In genomic region chr4:3500111-3500510, GRCh38 we compare ENCODE assay signal across 32 cellular contexts. TPM values are rescaled to one million over a fixed set of nuclear protein-coding genes. Genes with fewer than 3 reads are reported as not detected.
A peak's percentile ranks its signal among the peaks of the same experiment; 100 is the strongest.
DNase-seq lines count a peak whose midpoint lies in the region; ATAC-seq, FAIRE-seq and TF ChIP-seq lines count a peak whose summit lies in the region.
"Had no signal": no experiment of that assay in that cellular context is flagged by ENCODE, and none has a peak within 500 bp of the region (broad histone marks: within the 10 kb centered on the region; RNA-seq: fewer than 3 reads in every experiment).

No MANE protein-coding gene starts in this region.

- CTCF ChIA-PET in HepG2 (lab: Yijun Ruan, JAX; ENCODE audit: low intra/inter-chr PET ratio, low total read pairs) (no interaction called here), SK-N-SH (lab: Yijun Ruan, JAX) (interaction anchor here (1.0 to 3.1 kb wide), 3 partner anchors 15 to 393 kb away, joined by 5 to 14 read pairs (median 10); no protein-coding TSS in a partner anchor)

- H3K4me3 Mint-ChIP-seq in central memory CD8-positive, alpha-beta T cell = no peak overlapping the region
- H3K4me3 Mint-ChIP-seq: CD14-positive monocyte; CD4-positive, alpha-beta memory T cell; CD8-positive, alpha-beta memory T cell had no signal

- H3K27me3 Mint-ChIP-seq in central memory CD8-positive, alpha-beta T cell = no peaks in the 10 kb centered on the region

- POLR2A ChIA-PET in HepG2 (lab: Yijun Ruan, JAX) = no interaction called here
- POLR2A ChIA-PET in SK-N-SH (lab: Yijun Ruan, JAX) = no interaction called here

- TF ChIP-seq EP300 in HepG2 (IDR thresholded peaks at IDR 0.05; ENCODE audit: low read depth in 2 of 2, low read length in 2 of 2) = no peak
- no peak for TF ChIP-seq EP300 in HepG2 (CRISPR knock-in tag; IDR thresholded peaks at IDR 0.05; ENCODE audit: borderline replicate concordance)
- TF ChIP-seq EP300 in SK-N-SH (IDR thresholded peaks at IDR 0.05; ENCODE audit: borderline replicate concordance in 1 of 2, low read depth in 1 of 2, low read length in 1 of 2) = no peak

- H3K4me1 ChIP-seq in left ventricle myocardium inferior (peaks cover 74% of the 10 kb centered on the region), right atrium auricular region (peaks cover 0 to 58% of the 10 kb centered on the region in 2 donors), HepG2 (ENCODE audit: insufficient read depth, low read length) (peaks cover 13% of the 10 kb centered on the region), right lobe of liver (no peaks in the 10 kb centered on the region), SK-N-SH (ENCODE audit: control insufficient read depth in 1 of 2, insufficient read depth in 2 of 2, low read depth in 1 of 2, low read length in 1 of 2) (no peaks in the 10 kb centered on the region; a peak in 1 of 4 replicates), tibial artery (no peaks in the 10 kb centered on the region)
- H3K4me1 ChIP-seq: BE2C had no signal

- no peaks in the 10 kb centered on the region for H3K9me3 Mint-ChIP-seq in central memory CD8-positive, alpha-beta T cell
- H3K9me3 Mint-ChIP-seq: CD4-positive, alpha-beta memory T cell; CD4-positive, CD25-positive, alpha-beta regulatory T cell; CD8-positive, alpha-beta memory T cell had no signal

- H3K9me3 ChIP-seq in left ventricle myocardium inferior (replicated peaks) (no peaks in the 10 kb centered on the region), right atrium auricular region (no peaks in the 10 kb centered on the region), HepG2 (ENCODE audit: low read length) (no peaks in the 10 kb centered on the region), right lobe of liver (no peaks in the 10 kb centered on the region), SK-N-SH (no peaks in the 10 kb centered on the region), tibial artery (no peaks in the 10 kb centered on the region)
- H3K9me3 ChIP-seq: BE2C, BLaER1 had no signal

- H4K20me1 ChIP-seq in HepG2 (ENCODE audit: insufficient read depth, low read length) = peaks cover 3% of the 10 kb centered on the region; the same call in 1 of the 2 replicates
- H4K20me1 ChIP-seq in SK-N-SH (ENCODE audit: insufficient read depth) = no peaks in the 10 kb centered on the region

- H3K9me2 ChIP-seq in SK-N-SH = no peaks in the 10 kb centered on the region

- peak overlapping the region; percentile 77 for H3K27ac ChIP-seq in left ventricle myocardium inferior (replicated peaks)
- peak overlapping the region in 1 of 2 donors; percentile 73 for H3K27ac ChIP-seq in right atrium auricular region
- no peak overlapping the region for H3K27ac ChIP-seq in HepG2 (ENCODE audit: extremely low read length, insufficient read depth, low read length)
- H3K27ac ChIP-seq in right lobe of liver = no peak overlapping the region
- no peak overlapping the region for H3K27ac ChIP-seq in SK-N-SH (ENCODE audit: low read depth in 2 of 2, low read length in 1 of 2)
- H3K27ac ChIP-seq in tibial artery = no peak overlapping the region
- H3K27ac ChIP-seq: BLaER1 had no signal

- no peak overlapping the region for H3K4me2 ChIP-seq in HepG2 (ENCODE audit: low read depth, low read length)
- no peak overlapping the region for H3K4me2 ChIP-seq in SK-N-SH
- H3K4me2 ChIP-seq: BLaER1 had no signal

- WGBS in HepG2 (ENCODE audit: low lambda C conversion rate) = 91% methylated on average over 10 of the region's 17 CpGs
- WGBS in right lobe of liver (ENCODE audit: insufficient coverage, low coverage, low lambda C conversion rate, missing lambda C conversion rate) = 91% methylated on average over 4 of the region's 17 CpGs
- 100% methylated on average over 6 of the region's 17 CpGs for WGBS in SK-N-SH (ENCODE audit: low lambda C conversion rate)

- FAIRE-seq in HepG2 (lab: Jason Lieb, UNC) = no peak
- FAIRE-seq: A204.1, GM12878, GM12892, GM18507 had no signal

- peaks cover 9% of the 10 kb centered on the region for H3K36me3 Mint-ChIP-seq in central memory CD8-positive, alpha-beta T cell (ENCODE audit: insufficient read depth)

- H3K79me2 ChIP-seq in HepG2 (ENCODE audit: insufficient read depth, low read length) (no peaks in the 10 kb centered on the region), SK-N-SH (ENCODE audit: insufficient read depth) (no peaks in the 10 kb centered on the region)

- peak overlapping the region; percentile 46 for H3K27ac Mint-ChIP-seq in central memory CD8-positive, alpha-beta T cell (ENCODE audit: low read depth)
- H3K27ac Mint-ChIP-seq: CD14-positive monocyte; CD4-positive, alpha-beta memory T cell; CD4-positive, CD25-positive, alpha-beta regulatory T cell; CD8-positive, alpha-beta memory T cell had no signal

- H3K4me1 Mint-ChIP-seq in central memory CD8-positive, alpha-beta T cell = peaks cover 15% of the 10 kb centered on the region
- H3K4me1 Mint-ChIP-seq: CD14-positive monocyte had no signal

- H3K36me3 ChIP-seq in left ventricle myocardium inferior = peaks cover 8% of the 10 kb centered on the region
- peaks cover 31% of the 10 kb centered on the region for H3K36me3 ChIP-seq in right atrium auricular region
- peaks cover 5 to 18% of the 10 kb centered on the region in 2 experiments; a peak in 3 of 5 replicates for H3K36me3 ChIP-seq in HepG2 (replicated peaks in 1 of 2; ENCODE audit: control insufficient read depth in 1 of 2, insufficient read depth in 2 of 2, low read length in 2 of 2)
- H3K36me3 ChIP-seq in right lobe of liver = peaks cover 0 to 3% (median 0%) of the 10 kb centered on the region in 4 donors
- no peaks in the 10 kb centered on the region for H3K36me3 ChIP-seq in SK-N-SH (replicated peaks in 1 of 2; ENCODE audit: control insufficient read depth in 1 of 2, insufficient read depth in 2 of 2, low read length in 1 of 2)
- peaks cover 11 to 66% (median 33%) of the 10 kb centered on the region in 3 donors for H3K36me3 ChIP-seq in tibial artery

- ATAC-seq in HepG2 (no peak), right lobe of liver (no peak)
- no peak for ATAC-seq in central memory CD8-positive, alpha-beta T cell (replicated peaks; ENCODE audit: extremely low read depth, poor library complexity, severe bottlenecking)
- ATAC-seq: GM12878 had no signal

- H3K4me3 ChIP-seq in left ventricle myocardium inferior (no peak overlapping the region), right atrium auricular region (no peak overlapping the region), HepG2 (replicated peaks in 1 of 3; ENCODE audit: insufficient read depth in 1 of 3, low read depth in 2 of 3, low read length in 3 of 3) (no peak overlapping the region), right lobe of liver (no peak overlapping the region), SK-N-SH (ENCODE audit: low read depth in 2 of 2, low read length in 1 of 2) (no peak overlapping the region), tibial artery (no peak overlapping the region)
- H3K4me3 ChIP-seq: BLaER1, GM12878 had no signal

- BruUV-seq in HepG2 (replicated peaks; lab: Mats Ljungman, UMichigan) = no TSS peak

- peaks cover 10% of the 10 kb centered on the region for H3K27me3 ChIP-seq in left ventricle myocardium inferior (ENCODE audit: low read depth)
- H3K27me3 ChIP-seq in right atrium auricular region = no peaks in the 10 kb centered on the region
- peaks cover 5 to 10% of the 10 kb centered on the region in 2 experiments; a peak in 4 of 5 replicates for H3K27me3 ChIP-seq in HepG2 (ENCODE audit: control insufficient read depth in 1 of 2, insufficient read depth in 2 of 2, low read length in 2 of 2)
- H3K27me3 ChIP-seq in right lobe of liver = no peaks in the 10 kb centered on the region
- no peaks in the 10 kb centered on the region for H3K27me3 ChIP-seq in SK-N-SH (ENCODE audit: insufficient read depth)
- H3K27me3 ChIP-seq in tibial artery = peaks cover 0 to 16% of the 10 kb centered on the region in 2 donors
- H3K27me3 ChIP-seq: BE2C had no signal

- no peaks in the 10 kb centered on the region for H3F3A ChIP-seq in SK-N-SH (replicated peaks; ENCODE audit: insufficient read depth)

- TF ChIP-seq POLR2A in HepG2 (IDR thresholded peaks at IDR 0.05; ENCODE audit: insufficient read depth in 1 of 2, low read depth in 2 of 2, low read length in 2 of 2) (no peak), right lobe of liver (IDR thresholded peaks at IDR 0.05) (no peak)

- no peak overlapping the region for H2AFZ ChIP-seq in HepG2 (ENCODE audit: low read length)
- no peak overlapping the region for H2AFZ ChIP-seq in SK-N-SH (ENCODE audit: low read depth)

- TF ChIP-seq RAD21 in HepG2 (CRISPR knock-in tag; IDR thresholded peaks at IDR 0.05) (no peak), SK-N-SH (IDR thresholded peaks at IDR 0.05; ENCODE audit: low read length) (no peak)

- in situ Hi-C loops in HepG2 (cut with HindIII; ENCODE audit: extremely low pct_ligation_motif_present, low pct_unique_long_range_greater_than_20kb) = no loop called here

- TF ChIP-seq CTCF in left ventricle myocardium inferior (IDR thresholded peaks at IDR 0.05; ENCODE audit: borderline replicate concordance) (no peak), right atrium auricular region (IDR thresholded peaks at IDR 0.05) (no peak), HepG2 (CRISPR knock-in tag; IDR thresholded peaks at IDR 0.05) (no peak), right lobe of liver (IDR thresholded peaks at IDR 0.05) (no peak), SK-N-SH (IDR thresholded peaks at IDR 0.05) (no peak), tibial artery (IDR thresholded peaks at IDR 0.05) (no peak)

- DNase-seq in left ventricle myocardium inferior = no peak
- no peak for DNase-seq in right atrium auricular region (ENCODE audit: low spot score)
- DNase-seq in HepG2 (ENCODE audit: low spot score) = no peak
- no peak for DNase-seq in right lobe of liver
- no peak for DNase-seq in central memory CD8-positive, alpha-beta T cell (ENCODE audit: low spot score in 2 of 2)
- no peak for DNase-seq in SK-N-SH
- no peak for DNase-seq in tibial artery
- DNase-seq: 8988T; ACHN; BE2C; C1 segment of cervical spinal cord; CD4-positive, alpha-beta memory T cell; CD4-positive, CD25-positive, alpha-beta regulatory T cell; CD8-positive, alpha-beta memory T cell; COR-L47; DMS 273 treated with DMSO at 0.1 percent for 48 hours; DMS153; DMS53; DMS79; DND-41; EL; GDM1 had no signal

- intact Hi-C loops in left ventricle myocardium inferior (cut with micrococcal nuclease) (no loop called here), HepG2 (cut with micrococcal nuclease; ENCODE audit: unreplicated experiment) (no loop called here), right lobe of liver (cut with DNase I) (no loop called here), tibial artery (cut with DNase I; ENCODE audit: low total_unique reads) (no loop called here)

- H3K9ac ChIP-seq in HepG2 (ENCODE audit: insufficient read depth, low read depth, low read length) (no peak overlapping the region), SK-N-SH (no peak overlapping the region)
- H3K9ac ChIP-seq: BLaER1 had no signal

RNA-seq across cellular contexts. Expression of gene LRPAP1, which starts 32.1 kb away (rescaled TPM):
- total RNA-seq in left ventricle myocardium inferior = 297 TPM
- total RNA-seq in right atrium auricular region = 100 to 1,000 TPM; 256 to 321 TPM
- total RNA-seq in HepG2 (2016; rRNA removed; fragmentation: Illumina TruSeq; extraction: Trizol) = 81.5 and 191 TPM in 2 replicates
- 13.6 and 13.8 TPM in 2 replicates for total RNA-seq in HepG2 (2016; cell fraction: cytosol; rRNA removed; fragmentation: Illumina TruSeq; extraction: Trizol; ENCODE audit: low read depth)
- total RNA-seq in HepG2 (2016; cell fraction: insoluble cytoplasmic fraction; rRNA removed; fragmentation: Illumina TruSeq; extraction: Trizol) = 74.4 and 198 TPM in 2 replicates
- total RNA-seq in HepG2 (2016; cell fraction: membrane; rRNA removed; fragmentation: Illumina TruSeq; extraction: Trizol) = 21.2 and 25.2 TPM in 2 replicates
- total RNA-seq in HepG2 (2016; cell fraction: nucleus; rRNA removed; fragmentation: Illumina TruSeq; extraction: Trizol) = 143 and 170 TPM in 2 replicates
- polyA plus RNA-seq in HepG2 (2011; rRNA removed) = 153 and 176 TPM in 2 replicates
- 149 and 180 TPM in 2 replicates for polyA plus RNA-seq in HepG2 (2011; cell fraction: cytosol; rRNA removed)
- 95.3 and 103 TPM in 2 replicates for polyA plus RNA-seq in HepG2 (2011; cell fraction: nucleus; rRNA removed)
- 118 TPM in 2 replicates for polyA plus RNA-seq in HepG2 (2012)
- polyA plus RNA-seq in HepG2 (2016; cell fraction: cytosol; fragmentation: Illumina TruSeq; extraction: Trizol; ENCODE audit: low read depth) = 23.9 and 25.8 TPM in 2 replicates
- polyA plus RNA-seq in HepG2 (2016; cell fraction: insoluble cytoplasmic fraction; fragmentation: Illumina TruSeq; extraction: Trizol; ENCODE audit: low read depth) = 64.4 and 77.4 TPM in 2 replicates
- polyA plus RNA-seq in HepG2 (2016; cell fraction: membrane; fragmentation: Illumina TruSeq; extraction: Trizol; ENCODE audit: low read depth) = 25.2 and 31.6 TPM in 2 replicates
- 270 and 284 TPM in 2 replicates for polyA plus RNA-seq in HepG2 (2016; cell fraction: nucleus; fragmentation: Illumina TruSeq; extraction: Trizol; ENCODE audit: insufficient read depth, low read depth)
- 32.2 and 52.3 TPM in 2 replicates for polyA minus RNA-seq in HepG2 (2011; rRNA and poly(A)+ RNA removed; ENCODE audit: low replicate concordance)
- 53.1 and 54.6 TPM in 2 replicates for polyA minus RNA-seq in HepG2 (2011; cell fraction: cytosol; rRNA and poly(A)+ RNA removed)
- 24.3 and 25.0 TPM in 2 replicates for polyA minus RNA-seq in HepG2 (2011; cell fraction: nucleus; rRNA and poly(A)+ RNA removed)
- 100 to 1,000 TPM in 1 of 6 experiments, 10 to 100 TPM in 5; 63.4 to 108 (median 85.3) TPM for total RNA-seq in right lobe of liver
- polyA plus RNA-seq in SK-N-SH (2012; rRNA removed) = 200 and 209 TPM in 2 replicates
- polyA plus RNA-seq in SK-N-SH (2012; cell fraction: cytosol; rRNA removed) = 115 and 179 TPM in 2 replicates
- polyA plus RNA-seq in SK-N-SH (2012; cell fraction: nucleus; rRNA removed) = 119 and 167 TPM in 2 replicates

RNA-seq across cellular contexts. Expression of gene DOK7, which starts 37.0 kb away (rescaled TPM):
- 46.7 TPM for total RNA-seq in left ventricle myocardium inferior
- total RNA-seq in right atrium auricular region = 10 to 100 TPM; 31.0 to 68.9 TPM
- 0.07 TPM in 1 of 2 replicates, not detected in the other for total RNA-seq in HepG2 (2016; rRNA removed; fragmentation: Illumina TruSeq; extraction: Trizol)
- not detected in 2 replicates for total RNA-seq in HepG2 (2016; cell fraction: cytosol; rRNA removed; fragmentation: Illumina TruSeq; extraction: Trizol; ENCODE audit: low read depth)
- 0.04 TPM in 1 of 2 replicates, not detected in the other for total RNA-seq in HepG2 (2016; cell fraction: insoluble cytoplasmic fraction; rRNA removed; fragmentation: Illumina TruSeq; extraction: Trizol)
- total RNA-seq in HepG2 (2016; cell fraction: membrane; rRNA removed; fragmentation: Illumina TruSeq; extraction: Trizol) = 0.06 TPM in 1 of 2 replicates, not detected in the other
- total RNA-seq in HepG2 (2016; cell fraction: nucleus; rRNA removed; fragmentation: Illumina TruSeq; extraction: Trizol) = not detected in 2 replicates
- 0.03 and 0.05 TPM in 2 replicates for polyA plus RNA-seq in HepG2 (2011; rRNA removed)
- 0.05 and 0.08 TPM in 2 replicates for polyA plus RNA-seq in HepG2 (2011; cell fraction: cytosol; rRNA removed)
- 0.26 and 0.32 TPM in 2 replicates for polyA plus RNA-seq in HepG2 (2011; cell fraction: nucleus; rRNA removed)
- polyA plus RNA-seq in HepG2 (2012) = not detected in 2 replicates
- not detected in 2 replicates for polyA plus RNA-seq in HepG2 (2016; cell fraction: cytosol; fragmentation: Illumina TruSeq; extraction: Trizol; ENCODE audit: low read depth)
- polyA plus RNA-seq in HepG2 (2016; cell fraction: insoluble cytoplasmic fraction; fragmentation: Illumina TruSeq; extraction: Trizol; ENCODE audit: low read depth) = 0.19 TPM in 1 of 2 replicates, not detected in the other
- not detected in 2 replicates for polyA plus RNA-seq in HepG2 (2016; cell fraction: membrane; fragmentation: Illumina TruSeq; extraction: Trizol; ENCODE audit: low read depth)
- not detected in 2 replicates for polyA plus RNA-seq in HepG2 (2016; cell fraction: nucleus; fragmentation: Illumina TruSeq; extraction: Trizol; ENCODE audit: insufficient read depth, low read depth)
- polyA minus RNA-seq in HepG2 (2011; rRNA and poly(A)+ RNA removed; ENCODE audit: low replicate concordance) = 0.38 TPM in 1 of 2 replicates, not detected in the other
- polyA minus RNA-seq in HepG2 (2011; cell fraction: cytosol; rRNA and poly(A)+ RNA removed) = not detected in 2 replicates
- not detected in 2 replicates for polyA minus RNA-seq in HepG2 (2011; cell fraction: nucleus; rRNA and poly(A)+ RNA removed)
- total RNA-seq in right lobe of liver = 1 to 10 TPM in 4 of 6 experiments, under 1 TPM in 2; 0.73 to 2.4 (median 1.5) TPM
- polyA plus RNA-seq in SK-N-SH (2012; rRNA removed) = 0.05 TPM in 1 of 2 replicates, not detected in the other
- polyA plus RNA-seq in SK-N-SH (2012; cell fraction: cytosol; rRNA removed) = 0.01 TPM in 2 replicates
- 0.02 and 0.08 TPM in 2 replicates for polyA plus RNA-seq in SK-N-SH (2012; cell fraction: nucleus; rRNA removed)
- total RNA-seq: A673; CD4-positive, alpha-beta memory T cell; CD4-positive, CD25-positive, alpha-beta regulatory T cell; CD8-positive, alpha-beta memory T cell; G401 had no signal
- polyA plus RNA-seq: AG04450; CD14-positive monocyte; CD8-positive, alpha-beta memory T cell had no signal

RNA-seq across cellular contexts. Expression of gene HGFAC, which starts 58.3 kb away (rescaled TPM):
- total RNA-seq in left ventricle myocardium inferior (0.80 TPM), right atrium auricular region (not detected), HepG2 (2016; rRNA removed; fragmentation: Illumina TruSeq; extraction: Trizol) (0.98 and 8.5 TPM in 2 replicates), right lobe of liver (100 to 1,000 TPM in 5 of 6 experiments, 10 to 100 TPM in 1; 73.9 to 176 (median 140) TPM)
- total RNA-seq in HepG2 (2016; cell fraction: cytosol; rRNA removed; fragmentation: Illumina TruSeq; extraction: Trizol; ENCODE audit: low read depth) = 1.8 and 1.9 TPM in 2 replicates
- total RNA-seq in HepG2 (2016; cell fraction: insoluble cytoplasmic fraction; rRNA removed; fragmentation: Illumina TruSeq; extraction: Trizol) = 1.2 and 9.0 TPM in 2 replicates
- total RNA-seq in HepG2 (2016; cell fraction: membrane; rRNA removed; fragmentation: Illumina TruSeq; extraction: Trizol) = 1.4 and 1.8 TPM in 2 replicates
- 14.0 and 15.7 TPM in 2 replicates for total RNA-seq in HepG2 (2016; cell fraction: nucleus; rRNA removed; fragmentation: Illumina TruSeq; extraction: Trizol)
- polyA plus RNA-seq in HepG2 (2011; rRNA removed) (63.6 and 107 TPM in 2 replicates), SK-N-SH (2012; rRNA removed) (0.37 and 0.43 TPM in 2 replicates)
- 8.9 and 16.3 TPM in 2 replicates for polyA plus RNA-seq in HepG2 (2011; cell fraction: cytosol; rRNA removed)
- 1,761 and 2,041 TPM in 2 replicates for polyA plus RNA-seq in HepG2 (2011; cell fraction: nucleus; rRNA removed)
- polyA plus RNA-seq in HepG2 (2012) = 31.4 and 46.5 TPM in 2 replicates
- polyA plus RNA-seq in HepG2 (2016; cell fraction: cytosol; fragmentation: Illumina TruSeq; extraction: Trizol; ENCODE audit: low read depth) = 1.9 and 2.1 TPM in 2 replicates
- polyA plus RNA-seq in HepG2 (2016; cell fraction: insoluble cytoplasmic fraction; fragmentation: Illumina TruSeq; extraction: Trizol; ENCODE audit: low read depth) = 1.9 and 2.5 TPM in 2 replicates
- 1.6 and 2.1 TPM in 2 replicates for polyA plus RNA-seq in HepG2 (2016; cell fraction: membrane; fragmentation: Illumina TruSeq; extraction: Trizol; ENCODE audit: low read depth)
- polyA plus RNA-seq in HepG2 (2016; cell fraction: nucleus; fragmentation: Illumina TruSeq; extraction: Trizol; ENCODE audit: insufficient read depth, low read depth) = 65.6 and 66.9 TPM in 2 replicates
- polyA minus RNA-seq in HepG2 (2011; rRNA and poly(A)+ RNA removed; ENCODE audit: low replicate concordance) = 15.4 TPM in 1 of 2 replicates, not detected in the other
- polyA minus RNA-seq in HepG2 (2011; cell fraction: cytosol; rRNA and poly(A)+ RNA removed) = 5.8 and 5.9 TPM in 2 replicates
- 43.4 and 57.3 TPM in 2 replicates for polyA minus RNA-seq in HepG2 (2011; cell fraction: nucleus; rRNA and poly(A)+ RNA removed)
- 0.03 and 0.04 TPM in 2 replicates for polyA plus RNA-seq in SK-N-SH (2012; cell fraction: cytosol; rRNA removed)
- polyA plus RNA-seq in SK-N-SH (2012; cell fraction: nucleus; rRNA removed) = 4.3 and 4.4 TPM in 2 replicates
- total RNA-seq: CD4-positive, CD25-positive, alpha-beta regulatory T cell; CD8-positive, alpha-beta memory T cell; Daoy; G401 had no signal
- polyA plus RNA-seq: AG04450; CD14-positive monocyte; CD4-positive, alpha-beta memory T cell; CD8-positive, alpha-beta memory T cell; GM12878 had no signal

Comparison
In these comparisons a context has a peak if more than half of its experiments do, and no peak if none do; other contexts are left out.
1. RNA of gene HGFAC, which starts 58.3 kb away (total RNA-seq): 73.9 to 176 TPM in right lobe of liver; 0.98 to 15.7 TPM in HepG2, 0.80 TPM in left ventricle myocardium inferior (single experiment) and not detected in right atrium auricular region; every median in the first group is over 4 times any median in the second.
2. RNA of gene DOK7, which starts 37.0 kb away (total RNA-seq): 31.0 to 68.9 TPM in right atrium auricular region and 46.7 TPM in left ventricle myocardium inferior (single experiment); 0.73 to 2.4 TPM in right lobe of liver and 0.04 to 0.07 TPM in HepG2; every median in the first group is over 4 times any median in the second.